Comparison of ENCODE assay signal across 8 cellular contexts in the genomic region with DNA sequence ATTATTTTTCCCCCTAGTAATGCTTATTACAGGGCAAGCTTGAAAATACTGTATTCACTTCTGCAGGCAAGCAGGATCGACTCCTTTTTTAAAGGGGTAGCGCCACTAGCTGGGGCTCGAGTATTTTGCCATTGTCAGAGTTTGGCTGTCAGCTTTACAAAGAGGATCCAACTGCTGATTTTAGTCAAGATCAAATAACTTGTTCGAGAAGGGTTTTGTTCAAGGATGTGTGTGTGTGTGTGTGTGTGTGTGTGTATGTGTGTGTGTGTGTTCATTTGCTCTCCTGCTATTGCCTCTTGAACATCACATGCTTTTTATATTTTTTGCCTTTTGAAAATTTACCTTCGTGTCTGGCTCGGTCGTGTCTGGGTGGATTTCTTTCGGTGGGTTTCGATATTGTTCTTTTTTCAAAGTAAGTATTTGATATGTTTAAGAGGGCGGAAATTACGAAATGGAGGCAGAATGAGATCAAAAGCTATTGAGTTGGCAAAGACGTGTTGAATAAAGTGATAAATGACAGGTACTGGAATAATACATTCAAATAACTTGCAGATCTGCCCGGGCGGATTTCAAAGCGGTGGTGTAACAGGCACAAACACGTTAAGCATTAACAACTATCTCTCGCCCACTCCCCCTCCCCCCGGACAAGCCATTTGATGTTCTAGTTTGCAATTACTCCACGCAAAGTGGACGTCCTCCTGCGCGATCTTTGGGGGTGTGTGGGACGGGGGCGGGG. TPM values are rescaled to one million over a fixed set of nuclear protein-coding genes. Genes with fewer than 3 reads are reported as not detected.
DNase-seq lines count a peak whose midpoint lies in the region; ATAC-seq and TF ChIP-seq lines count a peak whose summit lies in the region.

No MANE protein-coding gene starts in this region.

- H3K9me2 ChIP-seq in GM23338 (ENCODE audit: insufficient read depth) = no peaks in the 10 kb centered on the region

- POLR2A ChIA-PET in CD8-positive, alpha-beta memory T cell (lab: Charles Lee) = interaction anchor here (0.6 to 2.4 kb wide), 18 partner anchors 11 to 914 kb away, joined by 3 to 16 read pairs (median 4); no protein-coding TSS in a partner anchor
- POLR2A ChIA-PET in activated CD8-positive, alpha-beta T cell treated with anti-CD3 and anti-CD28 coated beads for 36 hours (lab: Charles Lee) = interaction anchor here (0.6 to 8.8 kb wide), 28 partner anchors 10 to 286 kb away, joined by 3 to 137 read pairs (median 4); no protein-coding TSS in a partner anchor

- H3K4me3 Mint-ChIP-seq in CD8-positive, alpha-beta memory T cell = peak overlapping the region; percentile 88 to 93 (median 91)
- peak overlapping the region; percentile 93 for H3K4me3 Mint-ChIP-seq in GM23338
- H3K4me3 Mint-ChIP-seq in activated CD8-positive, alpha-beta T cell treated with anti-CD3 and anti-CD28 coated beads for 36 hours = peak overlapping the region; percentile 86

- H3F3A ChIP-seq in GM23338 (replicated peaks; ENCODE audit: low read depth) = no peaks in the 10 kb centered on the region

- H3K9me3 ChIP-seq in CD8-positive, alpha-beta memory T cell (ENCODE audit: low read length) = no peaks in the 10 kb centered on the region

- no peaks in the 10 kb centered on the region for H3K36me3 ChIP-seq in CD8-positive, alpha-beta memory T cell (ENCODE audit: insufficient read depth, low read length)
- H3K36me3 ChIP-seq in GM23338 (ENCODE audit: insufficient read depth) = no peaks in the 10 kb centered on the region

- CTCF ChIA-PET in CD8-positive, alpha-beta memory T cell (lab: Charles Lee) = interaction anchor here (0.7 to 7.4 kb wide), 18 partner anchors 12 to 1619 kb away, joined by 3 to 47 read pairs (median 6); no protein-coding TSS in a partner anchor
- CTCF ChIA-PET in activated CD8-positive, alpha-beta T cell treated with anti-CD3 and anti-CD28 coated beads for 36 hours (lab: Charles Lee) = interaction anchor here (0.7 to 11.0 kb wide), 17 partner anchors 18 to 346 kb away, joined by 3 to 98 read pairs (median 4); no protein-coding TSS in a partner anchor

- H3K79me2 ChIP-seq in GM23338 (replicated peaks; ENCODE audit: insufficient read depth) = no peaks in the 10 kb centered on the region; the same call in 1 of the 2 replicates

- H3K27me3 Mint-ChIP-seq in CD8-positive, alpha-beta memory T cell = peaks cover 0 to 4% of the 10 kb centered on the region in 2 donors
- H3K27me3 Mint-ChIP-seq in GM23338 (ENCODE audit: insufficient read depth, low read depth, poor library complexity) = peaks cover 44% of the 10 kb centered on the region
- H3K27me3 Mint-ChIP-seq in activated CD8-positive, alpha-beta T cell treated with anti-CD3 and anti-CD28 coated beads for 36 hours = no peaks in the 10 kb centered on the region

- no peaks in the 10 kb centered on the region for H3K27me3 ChIP-seq in CD8-positive, alpha-beta memory T cell (ENCODE audit: insufficient read depth, low read length, poor library complexity, severe bottlenecking)
- H3K27me3 ChIP-seq in GM23338 (ENCODE audit: insufficient read depth) = peaks cover 43% of the 10 kb centered on the region

- H3K4me1 Mint-ChIP-seq in CD8-positive, alpha-beta memory T cell = peaks cover 39 to 66% (median 60%) of the 10 kb centered on the region in 3 donors
- H3K4me1 Mint-ChIP-seq in GM23338 = peaks cover 38% of the 10 kb centered on the region
- H3K4me1 Mint-ChIP-seq in activated CD8-positive, alpha-beta T cell treated with anti-CD3 and anti-CD28 coated beads for 36 hours (ENCODE audit: low read depth) = peaks cover 41% of the 10 kb centered on the region

- H2AFZ ChIP-seq in GM23338 = no peak overlapping the region

- intact Hi-C loops in activated CD8-positive, alpha-beta T cell treated with anti-CD3 and anti-CD28 coated beads for 36 hours (cut with micrococcal nuclease) = loop anchor here (5.0 kb wide), 3 partner anchors 145 to 340 kb away; no protein-coding TSS in a partner anchor

- ATAC-seq in GM23338 (peak; percentile 24), GM21576 (IDR thresholded peaks at IDR 0.05; ENCODE audit: unreplicated experiment) (no peak)
- peak; percentile 17 for ATAC-seq in activated CD8-positive, alpha-beta T cell treated with anti-CD3 and anti-CD28 coated beads for 36 hours

- peak; percentile 26 to 88 (median 73) for DNase-seq in CD8-positive, alpha-beta memory T cell
- DNase-seq in GM23338 (ENCODE audit: low spot score) = peak; percentile 64
- DNase-seq in NCI-H2227 (lab: John Stamatoyannopoulos, UW; ENCODE audit: unreplicated experiment) = peak; percentile 45
- peak; percentile 86 for DNase-seq in activated CD8-positive, alpha-beta T cell treated with anti-CD3 and anti-CD28 coated beads for 36 hours
- DNase-seq in effector CD8-positive, alpha-beta T cell (lab: John Stamatoyannopoulos, UW) = peak; percentile 45
- DNase-seq in lung microvascular endothelial cell (ENCODE audit: low read depth in 2 of 2) = peak; percentile 73 to 80
- DNase-seq in stimulated activated CD8-positive, alpha-beta memory T cell treated with anti-CD3 and anti-CD28 coated beads, Interleukin-12 subunit alpha, Interleukin-12 subunit beta, amount 100 ng/mL, for 4 hours (ENCODE audit: low read depth) = peak; percentile 46

- peaks cover 0 to 32% (median 0%) of the 10 kb centered on the region in 3 donors for H3K36me3 Mint-ChIP-seq in CD8-positive, alpha-beta memory T cell
- H3K36me3 Mint-ChIP-seq in GM23338 (ENCODE audit: low read depth) = no peaks in the 10 kb centered on the region; the same call in 2 of the 3 replicates
- H3K36me3 Mint-ChIP-seq in activated CD8-positive, alpha-beta T cell treated with anti-CD3 and anti-CD28 coated beads for 36 hours (ENCODE audit: low read depth) = peaks cover 25% of the 10 kb centered on the region

- peak overlapping the region; percentile 99 for H3K4me2 ChIP-seq in GM23338

- H3K9me3 Mint-ChIP-seq in CD8-positive, alpha-beta memory T cell = no peaks in the 10 kb centered on the region
- H3K9me3 Mint-ChIP-seq in GM23338 = no peaks in the 10 kb centered on the region
- H3K9me3 Mint-ChIP-seq in activated CD8-positive, alpha-beta T cell treated with anti-CD3 and anti-CD28 coated beads for 36 hours = no peaks in the 10 kb centered on the region

- no peaks in the 10 kb centered on the region for H4K20me1 ChIP-seq in GM23338 (replicated peaks; ENCODE audit: insufficient read depth)

- peak overlapping the region; percentile 98 for H3K4me3 ChIP-seq in CD8-positive, alpha-beta memory T cell (ENCODE audit: low read length)
- peak overlapping the region; percentile 76 for H3K4me3 ChIP-seq in GM23338

- H3K4me1 ChIP-seq in CD8-positive, alpha-beta memory T cell (ENCODE audit: insufficient read depth, low read length) = peaks cover 43% of the 10 kb centered on the region
- H3K4me1 ChIP-seq in GM23338 (ENCODE audit: insufficient read depth) = peaks cover 32% of the 10 kb centered on the region

- H3K27ac ChIP-seq in CD8-positive, alpha-beta memory T cell (ENCODE audit: low read depth, low read length) = peak overlapping the region; percentile 91
- no peak overlapping the region for H3K27ac ChIP-seq in GM23338 (ENCODE audit: low read depth)

- H3K27ac Mint-ChIP-seq in CD8-positive, alpha-beta memory T cell = peak overlapping the region; percentile 91 to 99 (median 94)
- no peak overlapping the region for H3K27ac Mint-ChIP-seq in GM23338
- peak overlapping the region; percentile 97 for H3K27ac Mint-ChIP-seq in activated CD8-positive, alpha-beta T cell treated with anti-CD3 and anti-CD28 coated beads for 36 hours

- peak in 1 of 2 experiments; percentile 39; a peak in 2 of 4 replicates for TF ChIP-seq CTCF in GM23338 (conservative IDR thresholded peaks at IDR 0.05; ENCODE audit: low read depth in 2 of 2)
- no peak for TF ChIP-seq CTCF in activated CD8-positive, alpha-beta T cell treated with anti-CD3 and anti-CD28 coated beads for 36 hours (IDR thresholded peaks at IDR 0.05)

RNA-seq across cellular contexts. Expression of a gene that starts 1.1 kb away (rescaled TPM):
- 10 to 100 TPM; 37.1 to 38.4 TPM for total RNA-seq in CD8-positive, alpha-beta memory T cell
- polyA plus RNA-seq in CD8-positive, alpha-beta memory T cell = 48.7 TPM
- total RNA-seq in GM23338 (2014; rRNA removed; shearing (Covaris generic)) = 1.3 and 1.5 TPM in 2 replicates
- polyA plus RNA-seq in GM23338 (2016; fragmentation: Nextera tagmentation; extraction: Ambion mirVana) = 1.6 and 2.2 TPM in 2 replicates
- 10 to 100 TPM; 26.7 to 28.3 TPM for total RNA-seq in activated CD8-positive, alpha-beta T cell treated with anti-CD3 and anti-CD28 coated beads for 36 hours
- total RNA-seq in lung microvascular endothelial cell = 7.8 and 16.1 TPM in 2 replicates
